10 cellular contexts compared by ENCODE assay signal in genomic region chr17:5545051-5545987, GRCh38. TPM values are rescaled to one million over a fixed set of nuclear protein-coding genes. Genes with fewer than 3 reads are reported as not detected.
DNase-seq lines count a peak whose midpoint lies in the region; ATAC-seq, FAIRE-seq and TF ChIP-seq lines count a peak whose summit lies in the region.
"Had no signal": no experiment of that assay in that cellular context is flagged by ENCODE, and none has a peak within 500 bp of the region (broad histone marks: within the 10 kb centered on the region; RNA-seq: fewer than 3 reads in every experiment).

No MANE protein-coding gene starts in this region.

- H3K36me3 Mint-ChIP-seq in glutamatergic neuron (ENCODE audit: unreplicated experiment): peaks cover 6% of the 10 kb centered on the region

- peaks cover 0 to 9% of the 10 kb centered on the region in 2 experiments; a peak in 3 of 5 replicates for H3K27me3 ChIP-seq in HepG2 (ENCODE audit: control insufficient read depth in 1 of 2, insufficient read depth in 2 of 2, low read length in 2 of 2)
- no peaks in the 10 kb centered on the region for H3K27me3 ChIP-seq in right lobe of liver

- no peaks in the 10 kb centered on the region for H3K9me3 ChIP-seq in HepG2 (ENCODE audit: low read length)
- no peaks in the 10 kb centered on the region for H3K9me3 ChIP-seq in right lobe of liver

- WGBS in HepG2 (ENCODE audit: low lambda C conversion rate): 7% methylated on average over 6 of the region's 9 CpGs
- 50% methylated on average over 3 of the region's 9 CpGs for WGBS in right lobe of liver (ENCODE audit: insufficient coverage, low coverage, low lambda C conversion rate, missing lambda C conversion rate)

- ATAC-seq in HepG2 (no peak), right lobe of liver (no peak), GM18511 (IDR thresholded peaks at IDR 0.05; ENCODE audit: unreplicated experiment) (no peak), HG03095 (IDR thresholded peaks at IDR 0.05; ENCODE audit: unreplicated experiment) (no peak)

- POLR2A ChIA-PET in HepG2 (lab: Yijun Ruan, JAX): no interaction called here

- intact Hi-C loops in HepG2 (cut with micrococcal nuclease; ENCODE audit: unreplicated experiment) (no loop called here), right lobe of liver (cut with DNase I) (no loop called here)

- TF ChIP-seq POLR2A in HepG2 (IDR thresholded peaks at IDR 0.05; ENCODE audit: insufficient read depth in 1 of 2, low read depth in 2 of 2, low read length in 2 of 2) (no peak), right lobe of liver (IDR thresholded peaks at IDR 0.05) (no peak)

- CTCF ChIA-PET in HepG2 (lab: Yijun Ruan, JAX; ENCODE audit: low intra/inter-chr PET ratio, low total read pairs): no interaction called here

- TF ChIP-seq RAD21 in HepG2 (CRISPR knock-in tag; IDR thresholded peaks at IDR 0.05): no peak

- no peak overlapping the region for H3K4me3 Mint-ChIP-seq in glutamatergic neuron (ENCODE audit: unreplicated experiment)

- H4K20me1 ChIP-seq in HepG2 (ENCODE audit: insufficient read depth, low read length): no peaks in the 10 kb centered on the region

- TF ChIP-seq EP300 in HepG2 (IDR thresholded peaks at IDR 0.05; ENCODE audit: low read depth in 2 of 2, low read length in 2 of 2) (no peak), HepG2 (CRISPR knock-in tag; IDR thresholded peaks at IDR 0.05; ENCODE audit: borderline replicate concordance) (no peak)

- no peak overlapping the region for H3K4me2 ChIP-seq in HepG2 (ENCODE audit: low read depth, low read length)

- H3K4me3 ChIP-seq in HepG2 (replicated peaks in 1 of 3; ENCODE audit: insufficient read depth in 1 of 3, low read depth in 2 of 3, low read length in 3 of 3) (no peak overlapping the region), right lobe of liver (no peak overlapping the region)

- H3K9me3 Mint-ChIP-seq in glutamatergic neuron (ENCODE audit: unreplicated experiment): peaks cover 1% of the 10 kb centered on the region

- H3K27ac Mint-ChIP-seq in glutamatergic neuron (ENCODE audit: unreplicated experiment): peak overlapping the region; percentile 21

- H3K27ac ChIP-seq in HepG2 (ENCODE audit: extremely low read length, insufficient read depth, low read length): no peak overlapping the region
- H3K27ac ChIP-seq in right lobe of liver: no peak overlapping the region

- peaks cover 12% of the 10 kb centered on the region for H3K4me1 Mint-ChIP-seq in glutamatergic neuron (ENCODE audit: low read depth, unreplicated experiment)

- BruUV-seq in HepG2 (replicated peaks; lab: Mats Ljungman, UMichigan): no TSS peak

- H3K4me1 ChIP-seq in HepG2 (ENCODE audit: insufficient read depth, low read length): no peaks in the 10 kb centered on the region
- H3K4me1 ChIP-seq in right lobe of liver: no peaks in the 10 kb centered on the region

- H2AFZ ChIP-seq in HepG2 (ENCODE audit: low read length): no peak overlapping the region

- in situ Hi-C loops in HepG2 (cut with HindIII; ENCODE audit: extremely low pct_ligation_motif_present, low pct_unique_long_range_greater_than_20kb): no loop called here

- no peak for FAIRE-seq in HepG2 (lab: Jason Lieb, UNC)

- DNase-seq in HepG2 (ENCODE audit: low spot score): no peak
- DNase-seq in right lobe of liver: no peak
- peak; percentile 31 for DNase-seq in NCI-H69 (lab: John Stamatoyannopoulos, UW)
- no peak for DNase-seq in glutamatergic neuron
- no peak for DNase-seq in COR-L47 (lab: John Stamatoyannopoulos, UW)
- no peak for DNase-seq in stimulated activated CD4-positive, alpha-beta T cell treated with anti-CD3 and anti-CD28 coated beads, Interleukin-4, amount 100 ng/mL, for 1 hour
- DNase-seq: aorta, NCI-H1092 treated with DMSO at 0.1 percent for 48 hours had no signal

- H3K36me3 ChIP-seq in HepG2 (replicated peaks in 1 of 2; ENCODE audit: control insufficient read depth in 1 of 2, insufficient read depth in 2 of 2, low read length in 2 of 2) (no peaks in the 10 kb centered on the region), right lobe of liver (no peaks in the 10 kb centered on the region)

- TF ChIP-seq CTCF in HepG2 (CRISPR knock-in tag; IDR thresholded peaks at IDR 0.05): no peak
- no peak for TF ChIP-seq CTCF in right lobe of liver (IDR thresholded peaks at IDR 0.05)
- no peak for TF ChIP-seq CTCF in glutamatergic neuron (IDR thresholded peaks at IDR 0.05; ENCODE audit: partially characterized antibody, unreplicated experiment)

- H3K9ac ChIP-seq in HepG2 (ENCODE audit: insufficient read depth, low read depth, low read length): no peak overlapping the region

- peaks cover 7% of the 10 kb centered on the region for H3K27me3 Mint-ChIP-seq in glutamatergic neuron (ENCODE audit: unreplicated experiment)

- no peaks in the 10 kb centered on the region for H3K79me2 ChIP-seq in HepG2 (ENCODE audit: insufficient read depth, low read length)

RNA-seq across cellular contexts. Expression of gene NLRP1, which starts 39.0 kb away (rescaled TPM):
- total RNA-seq in HepG2 (2016; rRNA removed; fragmentation: Illumina TruSeq; extraction: Trizol): 3.3 and 3.4 TPM in 2 replicates
- 1.2 and 1.3 TPM in 2 replicates for total RNA-seq in HepG2 (2016; cell fraction: cytosol; rRNA removed; fragmentation: Illumina TruSeq; extraction: Trizol; ENCODE audit: low read depth)
- 2.9 and 4.0 TPM in 2 replicates for total RNA-seq in HepG2 (2016; cell fraction: insoluble cytoplasmic fraction; rRNA removed; fragmentation: Illumina TruSeq; extraction: Trizol)
- total RNA-seq in HepG2 (2016; cell fraction: membrane; rRNA removed; fragmentation: Illumina TruSeq; extraction: Trizol): 2.1 and 2.6 TPM in 2 replicates
- total RNA-seq in HepG2 (2016; cell fraction: nucleus; rRNA removed; fragmentation: Illumina TruSeq; extraction: Trizol): 2.7 and 3.3 TPM in 2 replicates
- polyA plus RNA-seq in HepG2 (2011; rRNA removed): 3.7 and 4.8 TPM in 2 replicates
- 5.2 and 5.7 TPM in 2 replicates for polyA plus RNA-seq in HepG2 (2011; cell fraction: cytosol; rRNA removed)
- polyA plus RNA-seq in HepG2 (2011; cell fraction: nucleus; rRNA removed): 10.0 and 12.0 TPM in 2 replicates
- polyA plus RNA-seq in HepG2 (2012): 8.4 and 9.1 TPM in 2 replicates
- 1.4 and 1.5 TPM in 2 replicates for polyA plus RNA-seq in HepG2 (2016; cell fraction: cytosol; fragmentation: Illumina TruSeq; extraction: Trizol; ENCODE audit: low read depth)
- polyA plus RNA-seq in HepG2 (2016; cell fraction: insoluble cytoplasmic fraction; fragmentation: Illumina TruSeq; extraction: Trizol; ENCODE audit: low read depth): 4.4 and 4.5 TPM in 2 replicates
- 2.4 and 2.7 TPM in 2 replicates for polyA plus RNA-seq in HepG2 (2016; cell fraction: membrane; fragmentation: Illumina TruSeq; extraction: Trizol; ENCODE audit: low read depth)
- polyA plus RNA-seq in HepG2 (2016; cell fraction: nucleus; fragmentation: Illumina TruSeq; extraction: Trizol; ENCODE audit: insufficient read depth, low read depth): 5.8 and 6.5 TPM in 2 replicates
- 1.1 and 1.8 TPM in 2 replicates for polyA minus RNA-seq in HepG2 (2011; rRNA and poly(A)+ RNA removed; ENCODE audit: low replicate concordance)
- 2.3 and 2.4 TPM in 2 replicates for polyA minus RNA-seq in HepG2 (2011; cell fraction: cytosol; rRNA and poly(A)+ RNA removed)
- 0.62 and 1.0 TPM in 2 replicates for polyA minus RNA-seq in HepG2 (2011; cell fraction: nucleus; rRNA and poly(A)+ RNA removed)
- 1 to 10 TPM; 2.5 to 4.7 (median 3.3) TPM for total RNA-seq in right lobe of liver
- total RNA-seq in glutamatergic neuron (ENCODE audit: unreplicated experiment): 69.5 TPM

RNA-seq across cellular contexts. Expression of gene MIS12, which starts 59.0 kb away (rescaled TPM):
- total RNA-seq in HepG2 (2016; rRNA removed; fragmentation: Illumina TruSeq; extraction: Trizol) (28.0 and 28.3 TPM in 2 replicates), right lobe of liver (1 to 10 TPM; 7.1 to 9.4 (median 8.7) TPM), glutamatergic neuron (ENCODE audit: unreplicated experiment) (23.2 TPM)
- 7.9 and 8.3 TPM in 2 replicates for total RNA-seq in HepG2 (2016; cell fraction: cytosol; rRNA removed; fragmentation: Illumina TruSeq; extraction: Trizol; ENCODE audit: low read depth)
- 28.6 and 31.1 TPM in 2 replicates for total RNA-seq in HepG2 (2016; cell fraction: insoluble cytoplasmic fraction; rRNA removed; fragmentation: Illumina TruSeq; extraction: Trizol)
- total RNA-seq in HepG2 (2016; cell fraction: membrane; rRNA removed; fragmentation: Illumina TruSeq; extraction: Trizol): 24.4 and 27.4 TPM in 2 replicates
- 27.4 and 28.9 TPM in 2 replicates for total RNA-seq in HepG2 (2016; cell fraction: nucleus; rRNA removed; fragmentation: Illumina TruSeq; extraction: Trizol)
- polyA plus RNA-seq in HepG2 (2011; rRNA removed): 13.4 and 16.2 TPM in 2 replicates
- polyA plus RNA-seq in HepG2 (2011; cell fraction: cytosol; rRNA removed): 3.8 and 6.1 TPM in 2 replicates
- polyA plus RNA-seq in HepG2 (2011; cell fraction: nucleus; rRNA removed): 21.4 and 24.6 TPM in 2 replicates
- polyA plus RNA-seq in HepG2 (2012): 12.6 and 13.8 TPM in 2 replicates
- 4.5 and 6.2 TPM in 2 replicates for polyA plus RNA-seq in HepG2 (2016; cell fraction: cytosol; fragmentation: Illumina TruSeq; extraction: Trizol; ENCODE audit: low read depth)
- polyA plus RNA-seq in HepG2 (2016; cell fraction: insoluble cytoplasmic fraction; fragmentation: Illumina TruSeq; extraction: Trizol; ENCODE audit: low read depth): 23.5 and 29.2 TPM in 2 replicates
- polyA plus RNA-seq in HepG2 (2016; cell fraction: membrane; fragmentation: Illumina TruSeq; extraction: Trizol; ENCODE audit: low read depth): 13.9 and 15.0 TPM in 2 replicates
- polyA plus RNA-seq in HepG2 (2016; cell fraction: nucleus; fragmentation: Illumina TruSeq; extraction: Trizol; ENCODE audit: insufficient read depth, low read depth): 57.5 and 58.5 TPM in 2 replicates
- polyA minus RNA-seq in HepG2 (2011; rRNA and poly(A)+ RNA removed; ENCODE audit: low replicate concordance): 10.3 and 37.9 TPM in 2 replicates
- 5.1 and 7.9 TPM in 2 replicates for polyA minus RNA-seq in HepG2 (2011; cell fraction: cytosol; rRNA and poly(A)+ RNA removed)
- polyA minus RNA-seq in HepG2 (2011; cell fraction: nucleus; rRNA and poly(A)+ RNA removed): 8.7 and 9.5 TPM in 2 replicates

RNA-seq across cellular contexts. Expression of gene DERL2, which starts 59.3 kb away (rescaled TPM):
- total RNA-seq in HepG2 (2016; rRNA removed; fragmentation: Illumina TruSeq; extraction: Trizol) (41.4 and 59.3 TPM in 2 replicates), right lobe of liver (10 to 100 TPM; 31.2 to 47.9 (median 43.2) TPM), glutamatergic neuron (ENCODE audit: unreplicated experiment) (56.1 TPM)
- 25.6 and 28.7 TPM in 2 replicates for total RNA-seq in HepG2 (2016; cell fraction: cytosol; rRNA removed; fragmentation: Illumina TruSeq; extraction: Trizol; ENCODE audit: low read depth)
- 38.6 and 66.1 TPM in 2 replicates for total RNA-seq in HepG2 (2016; cell fraction: insoluble cytoplasmic fraction; rRNA removed; fragmentation: Illumina TruSeq; extraction: Trizol)
- total RNA-seq in HepG2 (2016; cell fraction: membrane; rRNA removed; fragmentation: Illumina TruSeq; extraction: Trizol): 33.6 and 39.9 TPM in 2 replicates
- total RNA-seq in HepG2 (2016; cell fraction: nucleus; rRNA removed; fragmentation: Illumina TruSeq; extraction: Trizol): 60.7 and 77.4 TPM in 2 replicates
- polyA plus RNA-seq in HepG2 (2011; rRNA removed): 59.0 and 65.2 TPM in 2 replicates
- polyA plus RNA-seq in HepG2 (2011; cell fraction: cytosol; rRNA removed): 34.0 and 50.7 TPM in 2 replicates
- polyA plus RNA-seq in HepG2 (2011; cell fraction: nucleus; rRNA removed): 63.2 and 65.1 TPM in 2 replicates
- 36.4 and 42.5 TPM in 2 replicates for polyA plus RNA-seq in HepG2 (2012)
- polyA plus RNA-seq in HepG2 (2016; cell fraction: cytosol; fragmentation: Illumina TruSeq; extraction: Trizol; ENCODE audit: low read depth): 37.6 and 45.6 TPM in 2 replicates
- 43.9 and 63.4 TPM in 2 replicates for polyA plus RNA-seq in HepG2 (2016; cell fraction: insoluble cytoplasmic fraction; fragmentation: Illumina TruSeq; extraction: Trizol; ENCODE audit: low read depth)
- polyA plus RNA-seq in HepG2 (2016; cell fraction: membrane; fragmentation: Illumina TruSeq; extraction: Trizol; ENCODE audit: low read depth): 36.3 and 44.4 TPM in 2 replicates
- polyA plus RNA-seq in HepG2 (2016; cell fraction: nucleus; fragmentation: Illumina TruSeq; extraction: Trizol; ENCODE audit: insufficient read depth, low read depth): 159 and 169 TPM in 2 replicates
- 21.7 and 35.4 TPM in 2 replicates for polyA minus RNA-seq in HepG2 (2011; rRNA and poly(A)+ RNA removed; ENCODE audit: low replicate concordance)
- 22.2 and 22.9 TPM in 2 replicates for polyA minus RNA-seq in HepG2 (2011; cell fraction: cytosol; rRNA and poly(A)+ RNA removed)
- 54.3 and 57.7 TPM in 2 replicates for polyA minus RNA-seq in HepG2 (2011; cell fraction: nucleus; rRNA and poly(A)+ RNA removed)

Comparison
In these comparisons a context has a peak if more than half of its experiments do, and no peak if none do; other contexts are left out.
1. RNA of gene NLRP1, which starts 39.0 kb away (total RNA-seq): 69.5 TPM in glutamatergic neuron (single experiment); 2.5 to 4.7 TPM in right lobe of liver and 1.2 to 4.0 TPM in HepG2; every median in the first group is over 10 times any median in the second.